Comparison of ENCODE assay signal across 15 cellular contexts in genomic region chr3:51944541-51945021, GRCh38. TPM values are rescaled to one million over a fixed set of nuclear protein-coding genes. Genes with fewer than 3 reads are reported as not detected.
"Had no signal": no experiment of that assay in that cellular context is flagged by ENCODE, and none has a peak within 500 bp of the region (broad histone marks: within the 10 kb centered on the region; RNA-seq: fewer than 3 reads in every experiment).

No MANE protein-coding gene starts in this region.

- H3K36me3 ChIP-seq: thoracic aorta had no signal

- ATAC-seq: activated CD8-positive, alpha-beta T cell treated with anti-CD3 and anti-CD28 coated beads, Interleukin-2, amount 10 ng/mL, durations not matched to agents 7 days and 5 days; esophagus mucosa; left lung; naive thymus-derived CD8-positive, alpha-beta T cell; right lobe of liver; WTC11 had no signal

- DNase-seq: activated CD4-positive, alpha-beta T cell treated with anti-CD3 and anti-CD28 coated beads for 4 hours; activated CD8-positive, alpha-beta memory T cell treated with anti-CD3 and anti-CD28 coated beads, Interleukin-2, amount 50 U/mL, for 48 hours; activated CD8-positive, alpha-beta T cell treated with anti-CD3 and anti-CD28 coated beads, Interleukin-2, amount 10 ng/mL, durations not matched to agents 7 days and 5 days; activated naive CD4-positive, alpha-beta T cell treated with anti-CD3 and anti-CD28 coated beads for 36 hours; naive thymus-derived CD8-positive, alpha-beta T cell; occipital lobe; stimulated activated CD4-positive, alpha-beta T cell treated with anti-CD3 and anti-CD28 coated beads, Interleukin-1b, Interleukin-23, amount 100 ng/mL, for 48 hours; stomach had no signal

- H3K27me3 ChIP-seq: left lung, right lobe of liver, stomach had no signal

- H3K9me3 ChIP-seq: left lung, right lobe of liver, stomach, thoracic aorta had no signal

- H3K27ac ChIP-seq: left lung, right lobe of liver, stomach, thoracic aorta had no signal

- H3K4me3 ChIP-seq: left lung, right lobe of liver, stomach, thoracic aorta had no signal

RNA-seq across cellular contexts. Expression of gene GPR62, which starts 10.6 kb away (rescaled TPM):
- total RNA-seq: activated CD8-positive, alpha-beta T cell treated with anti-CD3 and anti-CD28 coated beads, Interleukin-2, amount 10 ng/mL, durations not matched to agents 7 days and 5 days; activated naive CD4-positive, alpha-beta T cell treated with anti-CD3 and anti-CD28 coated beads for 36 hours; activated T-helper 1 cell treated with anti-CD3 and anti-CD28 coated beads, Interleukin-12 subunit alpha, Interleukin-12 subunit beta, Interleukin-2, Interleukin-4 antibody, amounts not matched to agents 30 ng/mL and 10 ng/mL and 1 ng/mL, durations not matched to agents 14 hours and 24 hours and 36 hours; esophagus mucosa; left lung; naive thymus-derived CD8-positive, alpha-beta T cell; stomach; T-helper 1 cell treated with Interleukin-12 subunit alpha and Interleukin-12 subunit beta and Interleukin-4 antibody, amounts not matched to agents 30 ng/mL and 1 ng/mL, for 36 hours; thoracic aorta had no signal
- polyA plus RNA-seq: naive thymus-derived CD8-positive, alpha-beta T cell had no signal
